ENCODE assay signal across 12 cellular contexts in the genomic region with DNA sequence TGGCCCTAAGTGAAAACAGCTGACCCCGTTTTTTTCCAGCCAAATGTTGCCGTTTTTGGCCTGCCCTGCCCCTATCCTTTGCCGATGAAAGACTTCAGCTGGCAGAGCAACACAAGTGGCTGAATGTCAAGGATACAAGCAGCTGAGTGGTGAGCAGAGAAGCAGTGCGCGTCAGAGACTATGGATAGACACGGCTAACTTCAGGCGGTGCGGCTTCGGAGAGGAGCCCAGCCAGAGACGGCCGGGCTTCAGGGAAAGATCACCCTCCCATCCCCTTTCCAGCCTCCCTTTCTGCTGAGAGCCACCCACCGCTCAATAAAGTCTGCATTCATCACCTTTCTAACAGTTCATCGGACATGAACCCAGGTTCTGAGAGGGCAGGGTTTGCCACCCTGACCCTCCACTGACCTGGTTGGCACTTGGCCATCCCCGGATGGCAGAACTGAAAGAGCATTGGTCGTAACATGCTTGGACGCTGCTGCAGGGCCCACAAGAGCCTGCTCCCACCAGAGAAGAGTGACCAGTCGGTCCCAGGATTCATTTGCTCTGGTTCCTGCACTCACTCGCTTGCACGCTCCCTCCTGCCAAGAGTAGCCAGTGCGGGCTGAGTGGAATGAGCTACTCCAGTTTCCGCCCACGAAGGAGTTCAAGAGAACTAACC.
DNase-seq lines count a peak whose midpoint lies in the region; ATAC-seq, FAIRE-seq and TF ChIP-seq lines count a peak whose summit lies in the region.
"Had no signal": no experiment of that assay in that cellular context is flagged by ENCODE, and none has a peak within 500 bp of the region (broad histone marks: within the 10 kb centered on the region; RNA-seq: fewer than 3 reads in every experiment).

No MANE protein-coding gene starts in this region.

- H3K36me3 ChIP-seq in body of pancreas (replicated peaks in 1 of 2; ENCODE audit: insufficient read depth in 1 of 2, low read depth in 2 of 2): no peaks in the 10 kb centered on the region

- ATAC-seq in body of pancreas: no peak
- peak; percentile 93 for ATAC-seq in sciatic nerve
- ATAC-seq in activated CD4-positive, CD25-positive, alpha-beta regulatory T cell treated with anti-CD3 and anti-CD28 coated beads, Interleukin-2, amount 50 U/mL, for 24 hours: no peak
- no peak for ATAC-seq in GM21737 (IDR thresholded peaks at IDR 0.05; ENCODE audit: unreplicated experiment)

- no peak for TF ChIP-seq POLR2A in body of pancreas (IDR thresholded peaks at IDR 0.05)

- no peaks in the 10 kb centered on the region for H3K4me1 ChIP-seq in body of pancreas
- H3K4me1 ChIP-seq: neural progenitor cell had no signal

- intact Hi-C loops in body of pancreas (cut with DNase I): no loop called here
- intact Hi-C loops in sciatic nerve (cut with DNase I): no loop called here

- no peak overlapping the region for H3K4me3 ChIP-seq in body of pancreas
- H3K4me3 ChIP-seq: neural progenitor cell had no signal

- no peaks in the 10 kb centered on the region for H3K9me3 ChIP-seq in body of pancreas

- DNase-seq in EH (ENCODE audit: low read depth) (peak; percentile 4), body of pancreas (peak in 3 of 4 donors; percentile 7 to 19 (median 8)), hepatic stellate cell (ENCODE audit: low spot score) (peak; percentile 27), sciatic nerve (ENCODE audit: low spot score) (peak; percentile 60), frontal cortex (ENCODE audit: low spot score in 2 of 2) (no peak), SIG-M5 (lab: John Stamatoyannopoulos, UW) (no peak)
- DNase-seq: activated naive CD4-positive, alpha-beta T cell treated with anti-CD3 and anti-CD28 coated beads for 36 hours; CD4-positive, CD25-positive, alpha-beta regulatory T cell; NCI-H748 treated with DMSO at 0.1 percent for 48 hours had no signal

- WGBS in body of pancreas, 2 donors: 60 to 65% methylated on average over 13 to 15 of the region's 22 CpGs

- FAIRE-seq in frontal cortex (lab: Jason Lieb, UNC): no peak

- peak overlapping the region in 1 of 4 donors; percentile 36 for H3K27ac ChIP-seq in body of pancreas
- H3K27ac ChIP-seq: neural progenitor cell had no signal

- no peak for TF ChIP-seq CTCF in body of pancreas (IDR thresholded peaks at IDR 0.05)

- H3K27me3 ChIP-seq in body of pancreas: no peaks in the 10 kb centered on the region
- H3K27me3 ChIP-seq: neural progenitor cell had no signal

Comparison
In these comparisons a context has a peak if more than half of its experiments do, and no peak if none do; other contexts are left out.
1. DNase-seq: peak in EH (single experiment), body of pancreas (3 of 4), hepatic stellate cell (single experiment) and sciatic nerve (single experiment); none in frontal cortex (0 of 2) and SIG-M5 (single experiment).